In genomic region chr6:119717942-119718341, GRCh38 we compare ENCODE assay signal across 18 cellular contexts.
"Had no signal": no experiment of that assay in that cellular context is flagged by ENCODE, and none has a peak within 500 bp of the region (broad histone marks: within the 10 kb centered on the region; RNA-seq: fewer than 3 reads in every experiment).

No MANE protein-coding gene starts in this region.

- H3K27ac ChIP-seq: body of pancreas, esophagus squamous epithelium, lower lobe of right lung, right atrium auricular region, tibial artery, uterus had no signal

- ATAC-seq: body of pancreas; left colon; lower lobe of right lung; stimulated activated naive CD8-positive, alpha-beta T cell treated with anti-CD3 and anti-CD28 coated beads, Interleukin-15, Interleukin-2, amounts not matched to agents 100 U/mL and 50 U/mL, for 24 hours had no signal

- H3K4me1 ChIP-seq: body of pancreas, right atrium auricular region, tibial artery, uterus had no signal

- H3K9me3 ChIP-seq: body of pancreas, esophagus squamous epithelium, lower lobe of right lung, right atrium auricular region, tibial artery, uterus had no signal

- H3K36me3 ChIP-seq: esophagus squamous epithelium, lower lobe of right lung, right atrium auricular region, tibial artery, uterus had no signal

- H3K27me3 ChIP-seq: body of pancreas, esophagus squamous epithelium, right atrium auricular region, tibial artery, uterus had no signal

- H3K4me3 ChIP-seq: body of pancreas, esophagus squamous epithelium, lower lobe of right lung, right atrium auricular region, tibial artery, uterus had no signal

- DNase-seq: activated CD4-positive, alpha-beta memory T cell treated with anti-CD3 and anti-CD28 coated beads, Interleukin-2, amount 10 ng/mL, durations not matched to agents 7 days and 5 days; activated CD4-positive, alpha-beta T cell treated with anti-CD3 and anti-CD28 coated beads for 48 hours; activated CD4-positive, CD25-positive, alpha-beta regulatory T cell; activated naive CD4-positive, alpha-beta T cell treated with Interleukin-2 at 50 U/mL for 16 hours; activated T-cell treated with anti-CD3 and anti-CD28 coated beads, Interleukin-2, amount 50 U/mL, for 1 hour; body of pancreas; cortex of kidney; esophagus squamous epithelium; left colon; lower lobe of right lung; posterior cingulate gyrus; stimulated activated naive CD8-positive, alpha-beta T cell treated with anti-CD3 and anti-CD28 coated beads, Interleukin-15, Interleukin-2, amounts not matched to agents 100 U/mL and 50 U/mL, for 24 hours; substantia nigra; T-helper 1 cell; T-helper 9 cell; tibial artery; uterus had no signal
